Comparison of ENCODE assay signal across 16 cellular contexts in the genomic region with DNA sequence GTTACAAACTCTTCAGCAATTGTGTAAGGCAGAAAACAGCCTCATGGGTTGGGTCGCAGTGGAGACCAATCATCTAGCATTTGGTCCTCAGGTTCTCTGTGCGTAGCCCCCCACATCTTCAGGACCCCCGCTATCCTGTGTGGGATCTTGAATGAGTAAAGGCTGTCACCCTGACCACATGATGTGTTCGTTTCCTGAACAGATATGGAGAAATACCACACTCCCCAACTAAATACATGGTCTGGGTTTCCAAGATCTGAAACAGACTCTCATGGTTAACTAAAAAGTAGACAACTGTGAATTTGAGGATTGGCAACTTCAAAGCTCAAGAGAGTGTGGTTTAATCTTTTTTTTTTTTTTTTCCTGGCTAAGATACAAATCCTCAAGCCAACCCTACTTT.
"Had no signal": no experiment of that assay in that cellular context is flagged by ENCODE, and none has a peak within 500 bp of the region (broad histone marks: within the 10 kb centered on the region; RNA-seq: fewer than 3 reads in every experiment).

No MANE protein-coding gene starts in this region.

- DNase-seq: activated CD4-positive, alpha-beta T cell treated with anti-CD3 and anti-CD28 coated beads, Interleukin-2, amount 50 U/mL, for 1 hour; activated CD8-positive, alpha-beta memory T cell treated with anti-CD3 and anti-CD28 coated beads, Interleukin-2, amount 50 U/mL, for 4 hours; aorta; dorsolateral prefrontal cortex; foreskin keratinocyte; ovary; stimulated activated CD4-positive, alpha-beta T cell treated with anti-CD3 and anti-CD28 coated beads, Interleukin-12 subunit alpha, Interleukin-12 subunit beta, amount 100 ng/mL, for 4 hours; stimulated activated naive CD4-positive, alpha-beta T cell treated with Interleukin-2 at 50 U/mL for 16 hours; T-helper 1 cell; testis; upper lobe of right lung had no signal

- H3K27ac Mint-ChIP-seq: activated naive CD4-positive, alpha-beta T cell treated with anti-CD3 and anti-CD28 coated beads, Interleukin-2, amount 50 U/mL, for 72 hours; activated T-helper 2 cell treated with anti-CD3 and anti-CD28 coated beads, Interferon-gamma antibody, Interleukin-2, Interleukin-4, amounts not matched to agents 10 μg/mL and 5 μg/mL and 100 μg/mL, durations not matched to agents 14 hours and 24 hours and 36 hours; WTC11 had no signal

- H3K4me3 Mint-ChIP-seq: WTC11 had no signal

- H3K9me3 Mint-ChIP-seq: activated T-helper 2 cell treated with anti-CD3 and anti-CD28 coated beads, Interferon-gamma antibody, Interleukin-2, Interleukin-4, amounts not matched to agents 10 μg/mL and 5 μg/mL and 100 μg/mL, durations not matched to agents 14 hours and 24 hours and 36 hours; WTC11 had no signal

- H3K4me1 ChIP-seq: esophagus muscularis mucosa, foreskin keratinocyte, testis, upper lobe of right lung had no signal

- H3K36me3 Mint-ChIP-seq: WTC11 had no signal

- H3K4me3 ChIP-seq: dorsolateral prefrontal cortex, esophagus muscularis mucosa, ovary, SK-N-MC, testis, upper lobe of right lung had no signal

- H3K27me3 ChIP-seq: dorsolateral prefrontal cortex, esophagus muscularis mucosa, foreskin keratinocyte, ovary, testis, upper lobe of right lung had no signal

- ATAC-seq: activated naive CD4-positive, alpha-beta T cell treated with anti-CD3 and anti-CD28 coated beads, Interleukin-2, amount 50 U/mL, for 72 hours; foreskin keratinocyte; upper lobe of right lung; WTC11 had no signal

- H3K27ac ChIP-seq: esophagus muscularis mucosa, foreskin keratinocyte, ovary, SK-N-MC, testis, upper lobe of right lung had no signal

- H3K9me3 ChIP-seq: esophagus muscularis mucosa, ovary, testis, upper lobe of right lung had no signal

- H3K36me3 ChIP-seq: esophagus muscularis mucosa, ovary, upper lobe of right lung had no signal
